8 cellular contexts compared by ENCODE assay signal in the genomic region with DNA sequence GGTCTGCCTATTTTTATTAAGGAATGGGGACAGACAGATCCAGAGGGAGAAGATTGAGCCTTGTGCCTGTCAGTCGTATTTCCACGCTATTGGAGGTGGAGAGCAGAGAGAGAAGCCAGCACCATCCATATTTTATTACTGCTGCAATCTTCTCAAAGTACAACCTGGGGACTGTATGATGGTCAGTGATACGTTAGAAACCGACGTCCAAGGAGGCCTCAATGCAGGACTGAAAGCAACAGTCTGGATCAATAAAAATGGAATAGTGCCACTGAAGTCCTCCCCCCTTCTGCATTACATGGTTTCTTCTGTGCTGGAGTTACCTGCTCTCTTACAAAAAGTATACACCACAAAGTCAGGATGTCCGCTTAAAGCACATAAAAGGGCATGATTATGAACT.
"Had no signal": no experiment of that assay in that cellular context is flagged by ENCODE, and none has a peak within 500 bp of the region (broad histone marks: within the 10 kb centered on the region; RNA-seq: fewer than 3 reads in every experiment).

No MANE protein-coding gene starts in this region.

- H3K4me3 ChIP-seq: GM23248 had no signal

- FAIRE-seq: H1, H54, HTR-8/SVneo had no signal

- H3K27ac ChIP-seq: GM23248 had no signal

- H3K36me3 Mint-ChIP-seq: IgD-negative memory B cell had no signal

- H3K9ac ChIP-seq: GM23248 had no signal

- H2AFZ ChIP-seq: GM23248 had no signal

- H3K9me3 Mint-ChIP-seq: H9, IgD-negative memory B cell had no signal

- DNase-seq: GM23248, H9, HCEC 1CT, KG1 had no signal

- H3K4me3 Mint-ChIP-seq: H9, IgD-negative memory B cell had no signal

- H3K27ac Mint-ChIP-seq: H9, IgD-negative memory B cell had no signal

- H3K27me3 Mint-ChIP-seq: IgD-negative memory B cell had no signal

- H3K4me1 Mint-ChIP-seq: H9 had no signal
